ENCODE assay signal across 17 cellular contexts in the genomic region with DNA sequence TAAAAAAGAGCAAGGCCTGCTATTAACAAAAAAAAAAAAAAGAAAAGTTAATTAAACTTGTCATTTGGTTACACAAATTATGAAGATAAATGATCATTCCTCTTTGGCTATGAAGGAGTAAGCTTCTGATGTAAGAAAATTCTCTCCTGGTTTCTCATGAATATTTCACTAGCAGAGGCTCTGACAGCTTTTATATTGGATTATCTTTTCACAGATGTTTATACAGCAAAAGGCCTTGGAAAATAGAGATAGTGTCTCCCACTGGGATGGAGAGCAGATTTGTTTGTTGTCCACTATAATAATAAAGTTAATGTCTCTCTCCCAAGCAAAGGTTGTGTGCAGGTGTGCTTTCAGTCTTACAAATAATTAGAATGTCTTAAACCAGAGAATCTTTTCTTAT. TPM values are rescaled to one million over a fixed set of nuclear protein-coding genes. Genes with fewer than 3 reads are reported as not detected.
"Had no signal": no experiment of that assay in that cellular context is flagged by ENCODE, and none has a peak within 500 bp of the region (broad histone marks: within the 10 kb centered on the region; RNA-seq: fewer than 3 reads in every experiment).

No MANE protein-coding gene starts in this region.

- H3K9me3 Mint-ChIP-seq: nephron; T-helper 2 cell treated with Interferon-gamma antibody and Interleukin-4, amounts not matched to agents 5 μg/mL and 100 μg/mL, for 36 hours; WTC11 had no signal

- H3K27me3 Mint-ChIP-seq: activated CD4-positive, alpha-beta T cell treated with anti-CD3 and anti-CD28 coated beads for 36 hours had no signal

- ATAC-seq: activated CD4-positive, alpha-beta T cell treated with anti-CD3 and anti-CD28 coated beads for 36 hours; activated naive CD4-positive, alpha-beta T cell treated with anti-CD3 and anti-CD28 coated beads, Interleukin-2, amount 50 U/mL, for 72 hours; stimulated activated naive CD8-positive, alpha-beta T cell treated with anti-CD3 and anti-CD28 coated beads, Interleukin-15, Interleukin-2, amounts not matched to agents 100 U/mL and 50 U/mL, for 24 hours; WTC11 had no signal

- DNase-seq: activated CD4-positive, alpha-beta T cell treated with anti-CD3 and anti-CD28 coated beads for 36 hours; activated CD4-positive, alpha-beta T cell treated with anti-CD3 and anti-CD28 coated beads, Interleukin-2, amount 50 U/mL, for 48 hours; activated gamma-delta T cell treated with Interleukin-2 at 50 U/mL for 16 hours; adrenal gland; dorsolateral prefrontal cortex; foreskin melanocyte; lower lobe of right lung; nucleus accumbens; stimulated activated naive CD8-positive, alpha-beta T cell treated with anti-CD3 and anti-CD28 coated beads, Interleukin-15, Interleukin-2, amounts not matched to agents 100 U/mL and 50 U/mL, for 24 hours; uterus had no signal

- H3K36me3 Mint-ChIP-seq: activated naive CD4-positive, alpha-beta T cell treated with anti-CD3 and anti-CD28 coated beads, Interleukin-2, amount 50 U/mL, for 72 hours; mesothelial cell of epicardium; WTC11 had no signal

- H3K27ac ChIP-seq: adrenal gland, dorsolateral prefrontal cortex, epithelial cell of prostate, lower lobe of right lung, tibial nerve, uterus had no signal

- H3K9me3 ChIP-seq: adrenal gland, lower lobe of right lung, tibial nerve, uterus had no signal

- H3K4me1 ChIP-seq: adrenal gland, lower lobe of right lung, uterus had no signal

- H3K4me3 ChIP-seq: adrenal gland, dorsolateral prefrontal cortex, lower lobe of right lung, tibial nerve, uterus had no signal

- H3K4me3 Mint-ChIP-seq: activated CD4-positive, alpha-beta T cell treated with anti-CD3 and anti-CD28 coated beads for 36 hours; mesothelial cell of epicardium; nephron; T-helper 2 cell treated with Interferon-gamma antibody and Interleukin-4, amounts not matched to agents 5 μg/mL and 100 μg/mL, for 36 hours; WTC11 had no signal

- H3K27ac Mint-ChIP-seq: activated CD4-positive, alpha-beta T cell treated with anti-CD3 and anti-CD28 coated beads for 36 hours; activated naive CD4-positive, alpha-beta T cell treated with anti-CD3 and anti-CD28 coated beads, Interleukin-2, amount 50 U/mL, for 72 hours; mesothelial cell of epicardium; nephron; T-helper 2 cell treated with Interferon-gamma antibody and Interleukin-4, amounts not matched to agents 5 μg/mL and 100 μg/mL, for 36 hours; WTC11 had no signal

- H3K36me3 ChIP-seq: adrenal gland, lower lobe of right lung, tibial nerve, uterus had no signal

- H3K27me3 ChIP-seq: adrenal gland, dorsolateral prefrontal cortex, tibial nerve, uterus had no signal

- H3K4me1 Mint-ChIP-seq: activated CD4-positive, alpha-beta T cell treated with anti-CD3 and anti-CD28 coated beads for 36 hours; nephron had no signal

RNA-seq across cellular contexts. Expression of a gene that starts 40.7 kb away (rescaled TPM):
- total RNA-seq: activated CD4-positive, alpha-beta T cell treated with anti-CD3 and anti-CD28 coated beads for 36 hours; activated naive CD4-positive, alpha-beta T cell treated with anti-CD3 and anti-CD28 coated beads, Interleukin-2, amount 50 U/mL, for 72 hours had no signal
